In the genomic region with DNA sequence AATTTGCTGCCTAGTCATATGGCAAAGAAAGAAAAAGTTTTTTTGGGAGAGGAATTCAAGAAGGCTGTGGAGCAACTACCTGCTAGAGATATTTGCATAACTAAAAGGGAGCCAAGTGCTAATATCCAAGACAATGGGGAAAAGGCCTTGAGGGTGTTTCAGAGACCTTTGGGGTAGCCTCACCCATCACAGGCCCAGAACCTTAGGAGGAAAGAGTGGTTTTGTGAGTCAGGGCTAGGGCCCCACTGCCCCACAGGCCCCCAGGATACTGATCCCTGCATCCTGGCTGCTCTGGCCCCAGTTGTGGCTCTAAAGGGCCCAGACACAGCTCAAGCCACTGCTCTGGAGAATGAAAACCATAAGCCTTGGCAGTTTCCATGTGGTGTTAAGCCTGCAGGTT, we compare ENCODE assay signal across 15 cellular contexts. TPM values are rescaled to one million over a fixed set of nuclear protein-coding genes. Genes with fewer than 3 reads are reported as not detected.
A peak's percentile ranks its signal among the peaks of the same experiment; 100 is the strongest.
DNase-seq lines count a peak whose midpoint lies in the region; ATAC-seq and TF ChIP-seq lines count a peak whose summit lies in the region.
"Had no signal": no experiment of that assay in that cellular context is flagged by ENCODE, and none has a peak within 500 bp of the region (broad histone marks: within the 10 kb centered on the region; RNA-seq: fewer than 3 reads in every experiment).

No MANE protein-coding gene starts in this region.

- peaks cover 40% of the 10 kb centered on the region for H3K4me1 Mint-ChIP-seq in GM23338
- H3K4me1 Mint-ChIP-seq: CD4-positive, CD25-positive, alpha-beta regulatory T cell had no signal

- H3K36me3 Mint-ChIP-seq in GM23338 (ENCODE audit: low read depth) = peaks cover 5% of the 10 kb centered on the region; the same call in 2 of the 3 replicates
- H3K36me3 Mint-ChIP-seq: CD4-positive, CD25-positive, alpha-beta regulatory T cell had no signal

- H3K79me2 ChIP-seq in GM23338 (replicated peaks; ENCODE audit: insufficient read depth) (no peaks in the 10 kb centered on the region), hepatocyte (no peaks in the 10 kb centered on the region)

- no peaks in the 10 kb centered on the region for H3K36me3 ChIP-seq in GM23338 (ENCODE audit: insufficient read depth)
- H3K36me3 ChIP-seq in NT2/D1 (ENCODE audit: insufficient read depth, insufficient read length, low read length) = no peaks in the 10 kb centered on the region
- H3K36me3 ChIP-seq in esophagus muscularis mucosa = no peaks in the 10 kb centered on the region
- H3K36me3 ChIP-seq in hepatocyte (replicated peaks; ENCODE audit: insufficient read depth, low read depth) = no peaks in the 10 kb centered on the region
- H3K36me3 ChIP-seq: BLaER1 treated with 17β-estradiol and CSF1 and Interleukin-3, amounts not matched to agents 10 nM and 100 nM had no signal

- peaks cover 17% of the 10 kb centered on the region for H3K27me3 Mint-ChIP-seq in GM23338 (ENCODE audit: insufficient read depth, low read depth, poor library complexity)

- H3K27me3 ChIP-seq in GM23338 (ENCODE audit: insufficient read depth) = no peaks in the 10 kb centered on the region
- H3K27me3 ChIP-seq in NT2/D1 (ENCODE audit: insufficient read depth, insufficient read length) = no peaks in the 10 kb centered on the region
- peaks cover 0 to 25% (median 0%) of the 10 kb centered on the region in 4 donors for H3K27me3 ChIP-seq in esophagus muscularis mucosa
- H3K27me3 ChIP-seq in hepatocyte = no peaks in the 10 kb centered on the region
- H3K27me3 ChIP-seq: BLaER1 treated with 17β-estradiol and CSF1 and Interleukin-3, amounts not matched to agents 10 nM and 100 nM had no signal

- no peak overlapping the region; the same call in 2 of the 3 replicates for H3K4me3 Mint-ChIP-seq in GM23338
- H3K4me3 Mint-ChIP-seq: CD4-positive, CD25-positive, alpha-beta regulatory T cell; IgD-negative memory B cell had no signal

- H3K9me3 ChIP-seq in NT2/D1 (ENCODE audit: insufficient read depth, low read length) (peaks cover 29% of the 10 kb centered on the region), esophagus muscularis mucosa (peaks cover 0 to 21% (median 4%) of the 10 kb centered on the region in 4 donors), hepatocyte (ENCODE audit: low read depth) (no peaks in the 10 kb centered on the region)

- peaks cover 42% of the 10 kb centered on the region for H3K4me1 ChIP-seq in GM23338 (ENCODE audit: insufficient read depth)
- peaks cover 32% of the 10 kb centered on the region for H3K4me1 ChIP-seq in NT2/D1 (ENCODE audit: insufficient read depth, insufficient read length)
- H3K4me1 ChIP-seq in esophagus muscularis mucosa = no peaks in the 10 kb centered on the region
- H3K4me1 ChIP-seq in hepatocyte (ENCODE audit: insufficient read depth) = no peaks in the 10 kb centered on the region

- DNase-seq in GM23338 (ENCODE audit: low spot score) (peak; percentile 61), NT2/D1 (ENCODE audit: low read depth, low spot score) (peak; percentile 75), esophagus muscularis mucosa (ENCODE audit: extremely low spot score) (peak; percentile 29), iPS-NIHi7 (ENCODE audit: extremely low spot score) (peak; percentile 46), NCI-H128 (lab: John Stamatoyannopoulos, UW; ENCODE audit: unreplicated experiment) (no peak), hepatocyte (ENCODE audit: low spot score) (no peak), activated gamma-delta T cell treated with Interleukin-2 at 50 U/mL for 16 hours (no peak)
- DNase-seq: ACHN; CD4-positive, CD25-positive, alpha-beta regulatory T cell; DMS53; GOT3 had no signal

- no peak overlapping the region for H3K27ac ChIP-seq in GM23338 (ENCODE audit: low read depth)
- H3K27ac ChIP-seq in esophagus muscularis mucosa (replicated peaks in 1 of 4) = no peak overlapping the region
- H3K27ac ChIP-seq in hepatocyte = no peak overlapping the region
- H3K27ac ChIP-seq: BLaER1 treated with 17β-estradiol and CSF1 and Interleukin-3, amounts not matched to agents 10 nM and 100 nM had no signal

- H3K4me3 ChIP-seq in GM23338 (no peak overlapping the region), NT2/D1 (ENCODE audit: insufficient read length, low read depth) (no peak overlapping the region), esophagus muscularis mucosa (no peak overlapping the region), hepatocyte (no peak overlapping the region)
- H3K4me3 ChIP-seq: BLaER1 treated with 17β-estradiol and CSF1 and Interleukin-3, amounts not matched to agents 10 nM and 100 nM; GM12878 had no signal

- H3K9me2 ChIP-seq in GM23338 (ENCODE audit: insufficient read depth) = peaks cover 9% of the 10 kb centered on the region; the same call in 1 of the 2 replicates
- no peaks in the 10 kb centered on the region for H3K9me2 ChIP-seq in hepatocyte (replicated peaks; ENCODE audit: insufficient read depth)

- no peak overlapping the region; the same call in 1 of the 2 replicates for H3K27ac Mint-ChIP-seq in GM23338
- H3K27ac Mint-ChIP-seq: CD4-positive, CD25-positive, alpha-beta regulatory T cell; IgD-negative memory B cell had no signal

- H2AFZ ChIP-seq in GM23338 = no peak overlapping the region
- no peak overlapping the region for H2AFZ ChIP-seq in hepatocyte

- intact Hi-C loops in esophagus muscularis mucosa (cut with DNase I) = no loop called here

- TF ChIP-seq POLR2A in esophagus muscularis mucosa (IDR thresholded peaks at IDR 0.05; ENCODE audit: low read depth) = no peak

- H3K9ac ChIP-seq in NT2/D1 (ENCODE audit: insufficient read length, low read depth) = no peak overlapping the region
- H3K9ac ChIP-seq: BLaER1 treated with 17β-estradiol and CSF1 and Interleukin-3, amounts not matched to agents 10 nM and 100 nM had no signal

- no peak for TF ChIP-seq EP300 in esophagus muscularis mucosa (IDR thresholded peaks at IDR 0.05)

- peak; percentile 94 for ATAC-seq in GM23338
- ATAC-seq: GM12878, HCT116 had no signal

- H3K9me3 Mint-ChIP-seq in GM23338 = peaks cover 19% of the 10 kb centered on the region

- TF ChIP-seq CTCF in GM23338 (conservative IDR thresholded peaks at IDR 0.05; ENCODE audit: low read depth in 2 of 2) (no peak), esophagus muscularis mucosa (IDR thresholded peaks at IDR 0.05) (no peak), hepatocyte (IDR thresholded peaks at IDR 0.05; ENCODE audit: poor library complexity) (no peak)

- 0 out of 2 replicates have a peak, but pooled peaks cover 3% of the 10 kb centered on the region for H3F3A ChIP-seq in GM23338 (replicated peaks; ENCODE audit: low read depth)

- H4K20me1 ChIP-seq in GM23338 (replicated peaks; ENCODE audit: insufficient read depth) = no peaks in the 10 kb centered on the region
- no peaks in the 10 kb centered on the region for H4K20me1 ChIP-seq in hepatocyte (ENCODE audit: insufficient read depth, poor library complexity, severe bottlenecking)
- H4K20me1 ChIP-seq: BLaER1 treated with 17β-estradiol and CSF1 and Interleukin-3, amounts not matched to agents 10 nM and 100 nM had no signal

- H3K4me2 ChIP-seq in GM23338 (peak overlapping the region; percentile 37), hepatocyte (no peak overlapping the region)
- H3K4me2 ChIP-seq: BLaER1 treated with 17β-estradiol and CSF1 and Interleukin-3, amounts not matched to agents 10 nM and 100 nM had no signal

TF ChIP-seq in GM23338, 12 proteins besides CTCF, POLR2A, EP300 and RAD21 (continues in another document):
- TF ChIP-seq, protein P1, sequence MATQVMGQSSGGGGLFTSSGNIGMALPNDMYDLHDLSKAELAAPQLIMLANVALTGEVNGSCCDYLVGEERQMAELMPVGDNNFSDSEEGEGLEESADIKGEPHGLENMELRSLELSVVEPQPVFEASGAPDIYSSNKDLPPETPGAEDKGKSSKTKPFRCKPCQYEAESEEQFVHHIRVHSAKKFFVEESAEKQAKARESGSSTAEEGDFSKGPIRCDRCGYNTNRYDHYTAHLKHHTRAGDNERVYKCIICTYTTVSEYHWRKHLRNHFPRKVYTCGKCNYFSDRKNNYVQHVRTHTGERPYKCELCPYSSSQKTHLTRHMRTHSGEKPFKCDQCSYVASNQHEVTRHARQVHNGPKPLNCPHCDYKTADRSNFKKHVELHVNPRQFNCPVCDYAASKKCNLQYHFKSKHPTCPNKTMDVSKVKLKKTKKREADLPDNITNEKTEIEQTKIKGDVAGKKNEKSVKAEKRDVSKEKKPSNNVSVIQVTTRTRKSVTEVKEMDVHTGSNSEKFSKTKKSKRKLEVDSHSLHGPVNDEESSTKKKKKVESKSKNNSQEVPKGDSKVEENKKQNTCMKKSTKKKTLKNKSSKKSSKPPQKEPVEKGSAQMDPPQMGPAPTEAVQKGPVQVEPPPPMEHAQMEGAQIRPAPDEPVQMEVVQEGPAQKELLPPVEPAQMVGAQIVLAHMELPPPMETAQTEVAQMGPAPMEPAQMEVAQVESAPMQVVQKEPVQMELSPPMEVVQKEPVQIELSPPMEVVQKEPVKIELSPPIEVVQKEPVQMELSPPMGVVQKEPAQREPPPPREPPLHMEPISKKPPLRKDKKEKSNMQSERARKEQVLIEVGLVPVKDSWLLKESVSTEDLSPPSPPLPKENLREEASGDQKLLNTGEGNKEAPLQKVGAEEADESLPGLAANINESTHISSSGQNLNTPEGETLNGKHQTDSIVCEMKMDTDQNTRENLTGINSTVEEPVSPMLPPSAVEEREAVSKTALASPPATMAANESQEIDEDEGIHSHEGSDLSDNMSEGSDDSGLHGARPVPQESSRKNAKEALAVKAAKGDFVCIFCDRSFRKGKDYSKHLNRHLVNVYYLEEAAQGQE (IDR thresholded peaks at IDR 0.05; ENCODE audit: unreplicated experiment) = no peak

RNA-seq across cellular contexts. Expression of a gene that starts 41.9 kb away (rescaled TPM):
- total RNA-seq in GM23338 (2014; rRNA removed; shearing (Covaris generic)) = 3.7 and 5.1 TPM in 2 replicates
- polyA plus RNA-seq in GM23338 (2016; fragmentation: Nextera tagmentation; extraction: Ambion mirVana) (0.74 and 0.99 TPM in 2 replicates), hepatocyte (0.52 and 0.59 TPM in 2 replicates)
- total RNA-seq in esophagus muscularis mucosa (1 to 10 TPM in 2 of 4 donors, under 1 TPM in 2; 0.42 to 2.0 (median 1.2) TPM), hepatocyte (1.0 and 1.2 TPM in 2 replicates)

Comparison
In these comparisons a context has a peak if more than half of its experiments do, and no peak if none do; other contexts are left out.
1. DNase-seq: peak in GM23338 (single experiment), NT2/D1 (single experiment), esophagus muscularis mucosa (single experiment) and iPS-NIHi7 (single experiment); none in NCI-H128 (single experiment), hepatocyte (single experiment) and activated gamma-delta T cell treated with Interleukin-2 at 50 U/mL for 16 hours (single experiment).